Comparison of ENCODE assay signal across 1 cellular context in genomic region chr5:157269763-157270272, GRCh38.
TF ChIP-seq lines count a peak whose summit lies in the region.

No MANE protein-coding gene starts in this region.

TF ChIP-seq in HepG2, 621 proteins besides CTCF, POLR2A, EP300 and RAD21 (continued from another document):
- TF ChIP-seq AKNA (CRISPR knock-in tag; IDR thresholded peaks at IDR 0.05; ENCODE audit: borderline replicate concordance) (no peak), ZMAT3 (CRISPR knock-in tag; conservative IDR thresholded peaks at IDR 0.05) (no peak), ZNF274 (CRISPR knock-in tag; IDR thresholded peaks at IDR 0.05) (no peak), TARDBP (CRISPR knock-in tag; IDR thresholded peaks at IDR 0.05) (no peak), RFXAP (CRISPR knock-in tag; IDR thresholded peaks at IDR 0.05; ENCODE audit: borderline replicate concordance) (no peak), ZNF317 (CRISPR knock-in tag; IDR thresholded peaks at IDR 0.05) (no peak)
